ENCODE assay signal across 11 cellular contexts in the genomic region with DNA sequence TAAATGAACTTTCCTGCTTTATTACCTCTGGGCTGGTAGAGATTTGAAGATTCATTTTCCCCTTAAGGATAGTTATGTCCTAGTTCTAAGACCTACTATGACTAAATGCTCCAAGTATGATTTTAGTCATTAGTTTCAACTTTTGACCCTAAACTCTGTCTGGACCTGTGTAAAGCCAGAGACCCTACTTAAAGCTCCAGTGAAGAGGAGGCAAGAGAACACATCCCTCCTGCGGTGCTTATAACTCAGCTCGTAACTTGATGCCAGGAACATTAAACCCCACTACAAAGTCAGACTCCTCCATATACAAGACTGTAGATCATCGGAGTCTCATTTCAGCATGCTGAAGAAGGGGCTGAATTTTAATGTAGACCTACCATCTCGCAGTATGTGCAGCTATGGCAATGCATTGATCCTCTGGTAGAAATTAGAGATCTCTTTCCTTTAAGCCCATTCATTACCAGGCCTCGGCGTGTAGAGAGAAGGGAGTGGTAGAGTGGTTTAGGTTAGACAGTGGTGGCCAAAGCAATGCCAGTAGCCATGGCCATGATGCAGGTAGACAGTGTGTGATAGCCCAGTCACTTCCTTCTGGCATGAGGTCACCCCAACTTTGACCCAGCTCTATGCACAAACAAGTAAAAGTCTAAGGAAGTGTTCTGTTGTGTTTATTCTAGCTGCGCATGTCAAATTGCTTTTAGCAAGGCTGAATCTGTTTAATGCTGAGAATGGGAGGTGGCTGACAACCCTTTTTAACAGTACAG. TPM values are rescaled to one million over a fixed set of nuclear protein-coding genes. Genes with fewer than 3 reads are reported as not detected.
DNase-seq lines count a peak whose midpoint lies in the region; ATAC-seq and TF ChIP-seq lines count a peak whose summit lies in the region.
"Had no signal": no experiment of that assay in that cellular context is flagged by ENCODE, and none has a peak within 500 bp of the region (broad histone marks: within the 10 kb centered on the region; RNA-seq: fewer than 3 reads in every experiment).

No MANE protein-coding gene starts in this region.

- H3K4me3 Mint-ChIP-seq in activated CD8-positive, alpha-beta memory T cell treated with anti-CD3 and anti-CD28 coated beads, Interleukin-2, amount 10 ng/mL, durations not matched to agents 7 days and 5 days = no peak overlapping the region

- TF ChIP-seq CTCF in brain microvascular endothelial cell (IDR thresholded peaks at IDR 0.05; ENCODE audit: low read depth, low read length, missing control alignments) = no peak
- no peak for TF ChIP-seq CTCF in left ventricle myocardium inferior (IDR thresholded peaks at IDR 0.05; ENCODE audit: borderline replicate concordance)

- in situ Hi-C loops in brain microvascular endothelial cell (cut with HindIII; ENCODE audit: low pct_ligation_motif_present, low sequenced_read_pairs) = no loop called here

- H3K27me3 Mint-ChIP-seq in activated CD8-positive, alpha-beta memory T cell treated with anti-CD3 and anti-CD28 coated beads, Interleukin-2, amount 10 ng/mL, durations not matched to agents 7 days and 5 days = no peaks in the 10 kb centered on the region

- no peak overlapping the region for H3K4ac ChIP-seq in neuronal stem cell (ENCODE audit: low read length)

- H3K4me1 ChIP-seq in neuronal stem cell (ENCODE audit: control insufficient read depth in 2 of 2, insufficient read depth in 1 of 2, low read depth in 1 of 2, low read length in 2 of 2) (no peaks in the 10 kb centered on the region), left ventricle myocardium inferior (no peaks in the 10 kb centered on the region)

- H3K18ac ChIP-seq in neuronal stem cell (ENCODE audit: low read length) = no peak overlapping the region

- H3K36me3 Mint-ChIP-seq in activated CD8-positive, alpha-beta memory T cell treated with anti-CD3 and anti-CD28 coated beads, Interleukin-2, amount 10 ng/mL, durations not matched to agents 7 days and 5 days = peaks cover 18% of the 10 kb centered on the region

- H3K9me3 ChIP-seq in neuronal stem cell (replicated peaks in 1 of 2; ENCODE audit: control insufficient read depth in 2 of 2, insufficient read depth in 1 of 2, low read depth in 1 of 2, low read length in 2 of 2) = no peaks in the 10 kb centered on the region
- peaks cover 5% of the 10 kb centered on the region for H3K9me3 ChIP-seq in left ventricle myocardium inferior (replicated peaks)
- H3K9me3 ChIP-seq: ovary had no signal

- intact Hi-C loops in left ventricle myocardium inferior (cut with micrococcal nuclease) = no loop called here

- peak overlapping the region; percentile 88 for H3K27ac Mint-ChIP-seq in activated CD8-positive, alpha-beta memory T cell treated with anti-CD3 and anti-CD28 coated beads, Interleukin-2, amount 10 ng/mL, durations not matched to agents 7 days and 5 days

- ATAC-seq in activated CD8-positive, alpha-beta memory T cell treated with anti-CD3 and anti-CD28 coated beads, Interleukin-2, amount 10 ng/mL, durations not matched to agents 7 days and 5 days = peak; percentile 27

- no peak overlapping the region for H2BK5ac ChIP-seq in neuronal stem cell (ENCODE audit: low read length)

- H3K27me3 ChIP-seq in brain microvascular endothelial cell (replicated peaks) = no peaks in the 10 kb centered on the region
- H3K27me3 ChIP-seq in neuronal stem cell (ENCODE audit: control insufficient read depth in 3 of 3, insufficient read depth in 3 of 3, low read depth in 1 of 3, low read length in 3 of 3) = no peaks in the 10 kb centered on the region
- H3K27me3 ChIP-seq in left ventricle myocardium inferior (ENCODE audit: low read depth) = no peaks in the 10 kb centered on the region
- H3K27me3 ChIP-seq: BLaER1, ovary had no signal

- no peak overlapping the region for H2BK12ac ChIP-seq in neuronal stem cell (ENCODE audit: low read length)

- no peak overlapping the region for H2BK120ac ChIP-seq in neuronal stem cell (ENCODE audit: low read depth, low read length)

- H3K23ac ChIP-seq in neuronal stem cell (ENCODE audit: low read depth, low read length, poor library complexity) = no peak overlapping the region

- no peak overlapping the region for H3K4me3 ChIP-seq in brain microvascular endothelial cell (ENCODE audit: low read depth, low read length)
- H3K4me3 ChIP-seq in neuronal stem cell (ENCODE audit: low read length in 2 of 2) = no peak overlapping the region
- H3K4me3 ChIP-seq in left ventricle myocardium inferior = no peak overlapping the region
- H3K4me3 ChIP-seq: BLaER1, ovary had no signal

- no peaks in the 10 kb centered on the region for H3K9me3 Mint-ChIP-seq in activated CD8-positive, alpha-beta memory T cell treated with anti-CD3 and anti-CD28 coated beads, Interleukin-2, amount 10 ng/mL, durations not matched to agents 7 days and 5 days (ENCODE audit: low read depth)

- no CpG with 5 or more reads among the region's 7 CpGs for WGBS in neuronal stem cell (ENCODE audit: extremely low coverage in 2 of 2, insufficient read length in 2 of 2, insufficient replicate concordance in 1 of 2), 2 donors

- CTCF ChIA-PET in activated CD8-positive, alpha-beta memory T cell treated with anti-CD3 and anti-CD28 coated beads, Interleukin-2, amount 10 ng/mL, durations not matched to agents 7 days and 5 days (lab: Charles Lee) = interaction anchor here (0.9 to 2.3 kb wide), 9 partner anchors 11 to 274 kb away, joined by 3 to 12 read pairs (median 4); a partner anchor contains a TSS

- no peak overlapping the region for H3K14ac ChIP-seq in neuronal stem cell (ENCODE audit: low read length)

- no peak for DNase-seq in activated CD8-positive, alpha-beta memory T cell treated with anti-CD3 and anti-CD28 coated beads, Interleukin-2, amount 10 ng/mL, durations not matched to agents 7 days and 5 days
- DNase-seq in activated CD8-positive, alpha-beta memory T cell treated with anti-CD3 and anti-CD28 coated beads for 24 hours = no peak
- DNase-seq in NCI-H774 (lab: John Stamatoyannopoulos, UW) (peak; percentile 73), brain microvascular endothelial cell (peak; percentile 85), smooth muscle cell of the brain vasculature (ENCODE audit: low read depth, low spot score) (peak; percentile 66), neuronal stem cell (ENCODE audit: low spot score) (no peak), GM19240 (ENCODE audit: insufficient read length, low spot score) (no peak), left ventricle myocardium inferior (no peak)
- DNase-seq: NCI-H2081, ovary had no signal

- H3K27ac ChIP-seq in brain microvascular endothelial cell = peak overlapping the region; percentile 77
- no peak overlapping the region for H3K27ac ChIP-seq in neuronal stem cell (replicated peaks; ENCODE audit: low read length)
- no peak overlapping the region for H3K27ac ChIP-seq in left ventricle myocardium inferior (replicated peaks)
- H3K27ac ChIP-seq: BLaER1, ovary had no signal

- no peak overlapping the region for H4K8ac ChIP-seq in neuronal stem cell (ENCODE audit: low read depth, low read length)

- H4K91ac ChIP-seq in neuronal stem cell (ENCODE audit: low read depth, low read length, poor library complexity) = no peak overlapping the region

- no peak overlapping the region for H2BK15ac ChIP-seq in neuronal stem cell (ENCODE audit: low read length)

- peaks cover 65% of the 10 kb centered on the region for H3K4me1 Mint-ChIP-seq in activated CD8-positive, alpha-beta memory T cell treated with anti-CD3 and anti-CD28 coated beads, Interleukin-2, amount 10 ng/mL, durations not matched to agents 7 days and 5 days

- no peak overlapping the region for H2AFZ ChIP-seq in neuronal stem cell (ENCODE audit: low read length)

- no peaks in the 10 kb centered on the region for H3K79me1 ChIP-seq in neuronal stem cell (ENCODE audit: low read depth, low read length)

- H3K4me2 ChIP-seq in neuronal stem cell (ENCODE audit: insufficient read depth, low read length, poor library complexity, severe bottlenecking) = no peak overlapping the region

- no peak overlapping the region for H3K9ac ChIP-seq in neuronal stem cell (ENCODE audit: low read depth, low read length, poor library complexity)
- H3K9ac ChIP-seq: BLaER1 had no signal

- no peak overlapping the region for H2AK5ac ChIP-seq in neuronal stem cell (ENCODE audit: low read depth, low read length)

- H3K36me3 ChIP-seq in brain microvascular endothelial cell (replicated peaks) = no peaks in the 10 kb centered on the region
- no peaks in the 10 kb centered on the region for H3K36me3 ChIP-seq in neuronal stem cell (replicated peaks in 1 of 2; ENCODE audit: control insufficient read depth in 2 of 2, insufficient read depth in 2 of 2, low read length in 2 of 2)
- H3K36me3 ChIP-seq in left ventricle myocardium inferior = no peaks in the 10 kb centered on the region
- H3K36me3 ChIP-seq: BLaER1, ovary had no signal

RNA-seq across cellular contexts. Expression of a gene that starts 34.8 kb away (rescaled TPM):
- total RNA-seq in activated CD8-positive, alpha-beta memory T cell treated with anti-CD3 and anti-CD28 coated beads, Interleukin-2, amount 10 ng/mL, durations not matched to agents 7 days and 5 days = 10 to 100 TPM; 47.0 to 73.6 TPM
- 2.6 TPM for polyA plus RNA-seq in neuronal stem cell (2013, experiment 1 of 2)
- 2.3 TPM for polyA plus RNA-seq in neuronal stem cell (2013, experiment 2 of 2)
- 0.08 TPM for total RNA-seq in left ventricle myocardium inferior

Comparison
In these comparisons a context has a peak if more than half of its experiments do, and no peak if none do; other contexts are left out.
1. DNase-seq: peak in NCI-H774 (single experiment), brain microvascular endothelial cell (single experiment) and smooth muscle cell of the brain vasculature (single experiment); none in activated CD8-positive, alpha-beta memory T cell treated with anti-CD3 and anti-CD28 coated beads, Interleukin-2, amount 10 ng/mL, durations not matched to agents 7 days and 5 days (single experiment), activated CD8-positive, alpha-beta memory T cell treated with anti-CD3 and anti-CD28 coated beads for 24 hours (single experiment), neuronal stem cell (single experiment), GM19240 (single experiment) and left ventricle myocardium inferior (single experiment).
2. RNA of a gene that starts 34.8 kb away (total RNA-seq): 47.0 to 73.6 TPM in activated CD8-positive, alpha-beta memory T cell treated with anti-CD3 and anti-CD28 coated beads, Interleukin-2, amount 10 ng/mL, durations not matched to agents 7 days and 5 days; 0.08 TPM in left ventricle myocardium inferior (single experiment); every median in the first group is over 10 times any median in the second.